ENCODE assay signal across 1 cellular context in the genomic region with DNA sequence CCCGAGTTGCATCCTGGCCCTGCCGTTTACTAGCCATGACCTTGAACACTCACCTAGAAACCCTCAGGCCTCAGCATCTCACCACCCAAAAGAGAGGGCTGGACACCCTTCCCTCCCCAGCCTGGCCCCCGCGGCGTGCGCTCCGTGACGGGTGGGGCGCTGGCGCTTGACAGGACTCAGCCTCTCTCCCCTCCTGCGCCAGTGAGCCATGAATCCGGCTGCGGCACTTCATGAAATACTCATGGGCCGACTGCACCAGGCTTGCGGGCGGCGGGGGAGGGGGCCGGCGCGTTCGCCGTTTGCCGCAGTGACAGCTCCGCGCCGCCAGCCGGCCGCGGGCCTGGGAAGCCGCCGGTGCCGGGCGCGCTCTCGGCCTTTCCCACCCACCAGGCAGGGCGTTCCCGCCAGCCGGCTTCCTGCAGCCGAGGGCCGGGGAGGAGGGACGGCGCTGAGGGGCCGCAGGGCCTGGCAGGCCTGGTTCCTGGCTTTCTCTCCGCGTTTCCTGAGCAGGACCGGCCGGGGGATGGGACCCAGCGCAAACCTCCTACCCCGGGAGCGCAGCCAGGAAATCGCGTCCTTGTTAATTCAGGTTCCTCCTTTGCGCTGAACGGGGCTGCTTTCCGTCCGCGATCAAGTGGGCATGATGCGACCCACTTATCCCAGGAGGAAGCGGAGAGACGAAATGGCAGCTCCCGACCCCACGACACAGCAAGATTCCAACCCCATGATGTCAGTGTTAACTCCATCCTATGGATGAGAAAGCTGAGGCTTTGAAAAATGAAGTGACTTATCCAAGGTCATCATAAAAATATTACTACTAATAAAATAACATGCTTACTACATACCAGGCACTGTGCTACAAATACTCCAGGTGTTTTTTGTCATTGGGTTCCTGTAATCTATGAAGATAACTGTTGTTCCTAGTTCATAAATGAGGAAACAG.
TF ChIP-seq lines count a peak whose summit lies in the region.

No MANE protein-coding gene starts in this region.

TF ChIP-seq in GM12878, 131 proteins besides CTCF, POLR2A, EP300 and RAD21 (continued from another document and continues in another):
- TF ChIP-seq, protein P1, sequence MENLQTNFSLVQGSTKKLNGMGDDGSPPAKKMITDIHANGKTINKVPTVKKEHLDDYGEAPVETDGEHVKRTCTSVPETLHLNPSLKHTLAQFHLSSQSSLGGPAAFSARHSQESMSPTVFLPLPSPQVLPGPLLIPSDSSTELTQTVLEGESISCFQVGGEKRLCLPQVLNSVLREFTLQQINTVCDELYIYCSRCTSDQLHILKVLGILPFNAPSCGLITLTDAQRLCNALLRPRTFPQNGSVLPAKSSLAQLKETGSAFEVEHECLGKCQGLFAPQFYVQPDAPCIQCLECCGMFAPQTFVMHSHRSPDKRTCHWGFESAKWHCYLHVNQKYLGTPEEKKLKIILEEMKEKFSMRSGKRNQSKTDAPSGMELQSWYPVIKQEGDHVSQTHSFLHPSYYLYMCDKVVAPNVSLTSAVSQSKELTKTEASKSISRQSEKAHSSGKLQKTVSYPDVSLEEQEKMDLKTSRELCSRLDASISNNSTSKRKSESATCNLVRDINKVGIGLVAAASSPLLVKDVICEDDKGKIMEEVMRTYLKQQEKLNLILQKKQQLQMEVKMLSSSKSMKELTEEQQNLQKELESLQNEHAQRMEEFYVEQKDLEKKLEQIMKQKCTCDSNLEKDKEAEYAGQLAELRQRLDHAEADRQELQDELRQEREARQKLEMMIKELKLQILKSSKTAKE (IDR thresholded peaks at IDR 0.05; ENCODE audit: low read depth, poor library complexity, severe bottlenecking), result no peak
- TF ChIP-seq NFIC (IDR thresholded peaks at IDR 0.05; ENCODE audit: low read depth, low read length), result no peak
- no peak for TF ChIP-seq YBX1 (IDR thresholded peaks at IDR 0.05)
- peak in 1 of 2 experiments; percentile 53; a peak in 1 of 3 replicates for TF ChIP-seq EGR1 (IDR thresholded peaks at IDR 0.05; ENCODE audit: borderline replicate concordance in 1 of 2, low read depth in 2 of 2, low read length in 2 of 2)
- TF ChIP-seq RUNX3 (IDR thresholded peaks at IDR 0.05; ENCODE audit: low read length), result peak; percentile 52; the same call in 1 of the 2 replicates
- no peak for TF ChIP-seq E4F1 (IDR thresholded peaks at IDR 0.05; ENCODE audit: borderline replicate concordance, partially characterized antibody)
- peak; percentile 66 for TF ChIP-seq BACH1 (IDR thresholded peaks at IDR 0.05; ENCODE audit: borderline replicate concordance)
- TF ChIP-seq SRF (IDR thresholded peaks at IDR 0.05; ENCODE audit: low read depth in 2 of 2, low read length in 2 of 2), result no peak
- TF ChIP-seq ATF2 (IDR thresholded peaks at IDR 0.05; ENCODE audit: low read length), result no peak
- TF ChIP-seq NFXL1 (IDR thresholded peaks at IDR 0.05; ENCODE audit: borderline replicate concordance), result no peak
- no peak for TF ChIP-seq RBBP5 (conservative IDR thresholded peaks at IDR 0.05)
- no peak for TF ChIP-seq HCFC1 (IDR thresholded peaks at IDR 0.05; ENCODE audit: low read length)
- 0 out of 2 replicates have a peak, but pooled peaks have one; percentile 22 for TF ChIP-seq NBN (IDR thresholded peaks at IDR 0.05)
- peak; percentile 72 for TF ChIP-seq LARP7 (IDR thresholded peaks at IDR 0.05)
- TF ChIP-seq NR2F1 (conservative IDR thresholded peaks at IDR 0.05), result 0 out of 2 replicates have a peak, but pooled peaks have one; percentile 48
- no peak for TF ChIP-seq EZH2 (IDR thresholded peaks at IDR 0.05; ENCODE audit: borderline replicate concordance, control insufficient read depth, low read depth, low read length)
- no peak for TF ChIP-seq CEBPB (IDR thresholded peaks at IDR 0.05; ENCODE audit: borderline replicate concordance in 1 of 2, low read depth in 2 of 2, low read length in 2 of 2)
- no peak for TF ChIP-seq PAX8 (IDR thresholded peaks at IDR 0.05)
- TF ChIP-seq NR2C1 (IDR thresholded peaks at IDR 0.05), result no peak
- TF ChIP-seq KLF5 (IDR thresholded peaks at IDR 0.05; ENCODE audit: partially characterized antibody), result no peak
- TF ChIP-seq SMAD5 (IDR thresholded peaks at IDR 0.05; ENCODE audit: low read depth), result no peak
- TF ChIP-seq SUPT20H (IDR thresholded peaks at IDR 0.05; ENCODE audit: borderline replicate concordance, control insufficient read depth, low read depth, low read length), result no peak
- no peak for TF ChIP-seq FOXM1 (IDR thresholded peaks at IDR 0.05; ENCODE audit: low read depth, low read length)
- no peak for TF ChIP-seq ZZZ3 (IDR thresholded peaks at IDR 0.05; ENCODE audit: control insufficient read depth, insufficient read length, low read depth)
- TF ChIP-seq, protein P2, sequence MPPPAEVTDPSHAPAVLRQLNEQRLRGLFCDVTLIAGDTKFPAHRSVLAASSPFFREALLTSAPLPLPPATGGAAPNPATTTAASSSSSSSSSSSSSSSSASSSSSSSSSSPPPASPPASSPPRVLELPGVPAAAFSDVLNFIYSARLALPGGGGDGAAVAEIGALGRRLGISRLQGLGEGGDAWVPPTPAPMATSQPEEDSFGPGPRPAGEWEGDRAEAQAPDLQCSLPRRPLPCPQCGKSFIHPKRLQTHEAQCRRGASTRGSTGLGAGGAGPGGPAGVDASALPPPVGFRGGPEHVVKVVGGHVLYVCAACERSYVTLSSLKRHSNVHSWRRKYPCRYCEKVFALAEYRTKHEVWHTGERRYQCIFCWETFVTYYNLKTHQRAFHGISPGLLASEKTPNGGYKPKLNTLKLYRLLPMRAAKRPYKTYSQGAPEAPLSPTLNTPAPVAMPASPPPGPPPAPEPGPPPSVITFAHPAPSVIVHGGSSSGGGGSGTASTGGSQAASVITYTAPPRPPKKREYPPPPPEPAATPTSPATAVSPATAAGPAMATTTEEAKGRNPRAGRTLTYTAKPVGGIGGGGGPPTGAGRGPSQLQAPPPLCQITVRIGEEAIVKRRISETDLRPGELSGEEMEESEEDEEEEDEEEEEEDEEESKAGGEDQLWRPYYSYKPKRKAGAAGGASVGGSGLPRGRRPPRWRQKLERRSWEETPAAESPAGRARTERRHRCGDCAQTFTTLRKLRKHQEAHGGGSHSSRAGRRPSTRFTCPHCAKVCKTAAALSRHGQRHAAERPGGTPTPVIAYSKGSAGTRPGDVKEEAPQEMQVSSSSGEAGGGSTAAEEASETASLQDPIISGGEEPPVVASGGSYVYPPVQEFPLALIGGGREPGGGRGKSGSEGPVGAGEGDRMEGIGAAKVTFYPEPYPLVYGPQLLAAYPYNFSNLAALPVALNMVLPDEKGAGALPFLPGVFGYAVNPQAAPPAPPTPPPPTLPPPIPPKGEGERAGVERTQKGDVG (CRISPR knock-in tag; IDR thresholded peaks at IDR 0.05), result no peak
- TF ChIP-seq SIX5 (IDR thresholded peaks at IDR 0.05; ENCODE audit: low read depth, low read length, severe bottlenecking), result no peak
- TF ChIP-seq, protein P3, sequence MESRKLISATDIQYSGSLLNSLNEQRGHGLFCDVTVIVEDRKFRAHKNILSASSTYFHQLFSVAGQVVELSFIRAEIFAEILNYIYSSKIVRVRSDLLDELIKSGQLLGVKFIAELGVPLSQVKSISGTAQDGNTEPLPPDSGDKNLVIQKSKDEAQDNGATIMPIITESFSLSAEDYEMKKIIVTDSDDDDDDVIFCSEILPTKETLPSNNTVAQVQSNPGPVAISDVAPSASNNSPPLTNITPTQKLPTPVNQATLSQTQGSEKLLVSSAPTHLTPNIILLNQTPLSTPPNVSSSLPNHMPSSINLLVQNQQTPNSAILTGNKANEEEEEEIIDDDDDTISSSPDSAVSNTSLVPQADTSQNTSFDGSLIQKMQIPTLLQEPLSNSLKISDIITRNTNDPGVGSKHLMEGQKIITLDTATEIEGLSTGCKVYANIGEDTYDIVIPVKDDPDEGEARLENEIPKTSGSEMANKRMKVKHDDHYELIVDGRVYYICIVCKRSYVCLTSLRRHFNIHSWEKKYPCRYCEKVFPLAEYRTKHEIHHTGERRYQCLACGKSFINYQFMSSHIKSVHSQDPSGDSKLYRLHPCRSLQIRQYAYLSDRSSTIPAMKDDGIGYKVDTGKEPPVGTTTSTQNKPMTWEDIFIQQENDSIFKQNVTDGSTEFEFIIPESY (IDR thresholded peaks at IDR 0.05), result no peak
- TF ChIP-seq STAT1 (conservative IDR thresholded peaks at IDR 0.05), result peak; percentile 73; the same call in 1 of the 2 replicates
- TF ChIP-seq, protein P4, sequence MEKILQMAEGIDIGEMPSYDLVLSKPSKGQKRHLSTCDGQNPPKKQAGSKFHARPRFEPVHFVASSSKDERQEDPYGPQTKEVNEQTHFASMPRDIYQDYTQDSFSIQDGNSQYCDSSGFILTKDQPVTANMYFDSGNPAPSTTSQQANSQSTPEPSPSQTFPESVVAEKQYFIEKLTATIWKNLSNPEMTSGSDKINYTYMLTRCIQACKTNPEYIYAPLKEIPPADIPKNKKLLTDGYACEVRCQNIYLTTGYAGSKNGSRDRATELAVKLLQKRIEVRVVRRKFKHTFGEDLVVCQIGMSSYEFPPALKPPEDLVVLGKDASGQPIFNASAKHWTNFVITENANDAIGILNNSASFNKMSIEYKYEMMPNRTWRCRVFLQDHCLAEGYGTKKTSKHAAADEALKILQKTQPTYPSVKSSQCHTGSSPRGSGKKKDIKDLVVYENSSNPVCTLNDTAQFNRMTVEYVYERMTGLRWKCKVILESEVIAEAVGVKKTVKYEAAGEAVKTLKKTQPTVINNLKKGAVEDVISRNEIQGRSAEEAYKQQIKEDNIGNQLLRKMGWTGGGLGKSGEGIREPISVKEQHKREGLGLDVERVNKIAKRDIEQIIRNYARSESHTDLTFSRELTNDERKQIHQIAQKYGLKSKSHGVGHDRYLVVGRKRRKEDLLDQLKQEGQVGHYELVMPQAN (conservative IDR thresholded peaks at IDR 0.05), result peak; percentile 78; the same call in 1 of the 2 replicates
- peak; percentile 30; the same call in 1 of the 2 replicates for TF ChIP-seq PKNOX1 (IDR thresholded peaks at IDR 0.05)
- TF ChIP-seq CREM (IDR thresholded peaks at IDR 0.05; ENCODE audit: low read depth), result no peak; the same call in 1 of the 2 replicates
- TF ChIP-seq, protein P5, sequence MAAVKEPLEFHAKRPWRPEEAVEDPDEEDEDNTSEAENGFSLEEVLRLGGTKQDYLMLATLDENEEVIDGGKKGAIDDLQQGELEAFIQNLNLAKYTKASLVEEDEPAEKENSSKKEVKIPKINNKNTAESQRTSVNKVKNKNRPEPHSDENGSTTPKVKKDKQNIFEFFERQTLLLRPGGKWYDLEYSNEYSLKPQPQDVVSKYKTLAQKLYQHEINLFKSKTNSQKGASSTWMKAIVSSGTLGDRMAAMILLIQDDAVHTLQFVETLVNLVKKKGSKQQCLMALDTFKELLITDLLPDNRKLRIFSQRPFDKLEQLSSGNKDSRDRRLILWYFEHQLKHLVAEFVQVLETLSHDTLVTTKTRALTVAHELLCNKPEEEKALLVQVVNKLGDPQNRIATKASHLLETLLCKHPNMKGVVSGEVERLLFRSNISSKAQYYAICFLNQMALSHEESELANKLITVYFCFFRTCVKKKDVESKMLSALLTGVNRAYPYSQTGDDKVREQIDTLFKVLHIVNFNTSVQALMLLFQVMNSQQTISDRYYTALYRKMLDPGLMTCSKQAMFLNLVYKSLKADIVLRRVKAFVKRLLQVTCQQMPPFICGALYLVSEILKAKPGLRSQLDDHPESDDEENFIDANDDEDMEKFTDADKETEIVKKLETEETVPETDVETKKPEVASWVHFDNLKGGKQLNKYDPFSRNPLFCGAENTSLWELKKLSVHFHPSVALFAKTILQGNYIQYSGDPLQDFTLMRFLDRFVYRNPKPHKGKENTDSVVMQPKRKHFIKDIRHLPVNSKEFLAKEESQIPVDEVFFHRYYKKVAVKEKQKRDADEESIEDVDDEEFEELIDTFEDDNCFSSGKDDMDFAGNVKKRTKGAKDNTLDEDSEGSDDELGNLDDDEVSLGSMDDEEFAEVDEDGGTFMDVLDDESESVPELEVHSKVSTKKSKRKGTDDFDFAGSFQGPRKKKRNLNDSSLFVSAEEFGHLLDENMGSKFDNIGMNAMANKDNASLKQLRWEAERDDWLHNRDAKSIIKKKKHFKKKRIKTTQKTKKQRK (IDR thresholded peaks at IDR 0.05; ENCODE audit: low read depth, low read length), result no peak
